Comparison of ENCODE assay signal across 5 cellular contexts in genomic region chr13:95541911-95542484, GRCh38. TPM values are rescaled to one million over a fixed set of nuclear protein-coding genes. Genes with fewer than 3 reads are reported as not detected.
"Had no signal": no experiment of that assay in that cellular context is flagged by ENCODE, and none has a peak within 500 bp of the region (broad histone marks: within the 10 kb centered on the region; RNA-seq: fewer than 3 reads in every experiment).

No MANE protein-coding gene starts in this region.

- DNase-seq: H9, HCEC 1CT, IMR-90 had no signal

- ATAC-seq: GM23338 had no signal

- H3K4me3 ChIP-seq: GM23338 had no signal

- H3K9me3 Mint-ChIP-seq: GM23338, H9 had no signal

- H3K4me3 Mint-ChIP-seq: GM23338, H9 had no signal

RNA-seq across cellular contexts. Expression of gene CLDN10, which starts 10.5 kb away (rescaled TPM):
- total RNA-seq: HT-29, IMR-90 had no signal
